8 cellular contexts compared by ENCODE assay signal in genomic region chr11:26276798-26277424, GRCh38. TPM values are rescaled to one million over a fixed set of nuclear protein-coding genes. Genes with fewer than 3 reads are reported as not detected.
DNase-seq lines count a peak whose midpoint lies in the region; ATAC-seq, FAIRE-seq and TF ChIP-seq lines count a peak whose summit lies in the region.

No MANE protein-coding gene starts in this region.

- no peaks in the 10 kb centered on the region for H3K9me3 ChIP-seq in parathyroid adenoma (ENCODE audit: control insufficient read depth, low read length)

- TF ChIP-seq CTCF in parathyroid adenoma (IDR thresholded peaks at IDR 0.05) = peak; percentile 80

- no peaks in the 10 kb centered on the region for H3K9me3 Mint-ChIP-seq in activated T-cell treated with anti-CD3 and anti-CD28 coated beads, Interleukin-2, amount 50 U/mL, for 4 hours

- H3K4me1 ChIP-seq in parathyroid adenoma = no peaks in the 10 kb centered on the region

- no peaks in the 10 kb centered on the region for H3K36me3 Mint-ChIP-seq in activated T-cell treated with anti-CD3 and anti-CD28 coated beads, Interleukin-2, amount 50 U/mL, for 4 hours (ENCODE audit: insufficient read depth)

- H3K4me2 ChIP-seq in parathyroid adenoma (ENCODE audit: low read length) = no peak overlapping the region

- H3K4me1 Mint-ChIP-seq in activated T-cell treated with anti-CD3 and anti-CD28 coated beads, Interleukin-2, amount 50 U/mL, for 4 hours (ENCODE audit: low read depth) = no peaks in the 10 kb centered on the region

- FAIRE-seq in GM19239 (lab: Jason Lieb, UNC) = peak; percentile 90

- H3K27me3 Mint-ChIP-seq in activated T-cell treated with anti-CD3 and anti-CD28 coated beads, Interleukin-2, amount 50 U/mL, for 4 hours (ENCODE audit: low read depth) = peaks cover 9% of the 10 kb centered on the region

- ATAC-seq in HG03159 (IDR thresholded peaks at IDR 0.05; ENCODE audit: unreplicated experiment) = peak; percentile 97
- ATAC-seq in activated T-cell treated with anti-CD3 and anti-CD28 coated beads, Interleukin-2, amount 50 U/mL, for 4 hours = peak in 1 of 2 donors; percentile 43

- H3K9ac ChIP-seq in parathyroid adenoma = no peak overlapping the region

- DNase-seq in DMS53 (lab: John Stamatoyannopoulos, UW) (peak; percentile 73), GM19239 (ENCODE audit: insufficient read length, low spot score) (peak; percentile 4), NCI-H526 treated with DMSO at 0.1 percent for 48 hours (lab: John Stamatoyannopoulos, UW) (peak; percentile 63), glomerular visceral epithelial cell (ENCODE audit: extremely low spot score) (peak; percentile 64), 8988T (no peak)
- DNase-seq in activated T-cell treated with anti-CD3 and anti-CD28 coated beads, Interleukin-2, amount 50 U/mL, for 4 hours = peak; percentile 11

- H3K4me3 ChIP-seq in parathyroid adenoma (ENCODE audit: low read depth, low read length) = no peak overlapping the region

- no peak overlapping the region for H3K4me3 Mint-ChIP-seq in activated T-cell treated with anti-CD3 and anti-CD28 coated beads, Interleukin-2, amount 50 U/mL, for 4 hours

- H2AFZ ChIP-seq in parathyroid adenoma = no peak overlapping the region

- no peaks in the 10 kb centered on the region for H3K27me3 ChIP-seq in parathyroid adenoma (ENCODE audit: control insufficient read depth, insufficient read depth, low read length)

- no peaks in the 10 kb centered on the region for H3K79me2 ChIP-seq in parathyroid adenoma

- no peak overlapping the region for H3K27ac ChIP-seq in parathyroid adenoma

- no peaks in the 10 kb centered on the region for H3K36me3 ChIP-seq in parathyroid adenoma (ENCODE audit: control insufficient read depth, insufficient read depth, low read length)

RNA-seq across cellular contexts. Expression of gene ANO3, which starts 55.0 kb away (rescaled TPM):
- total RNA-seq in activated T-cell treated with anti-CD3 and anti-CD28 coated beads, Interleukin-2, amount 50 U/mL, for 4 hours = not detected
